In genomic region chr5:164332349-164333196, GRCh38 we compare ENCODE assay signal across 20 cellular contexts.
A peak's percentile ranks its signal among the peaks of the same experiment; 100 is the strongest.
DNase-seq lines count a peak whose midpoint lies in the region; ATAC-seq, FAIRE-seq and TF ChIP-seq lines count a peak whose summit lies in the region.
"Had no signal": no experiment of that assay in that cellular context is flagged by ENCODE, and none has a peak within 500 bp of the region (broad histone marks: within the 10 kb centered on the region; RNA-seq: fewer than 3 reads in every experiment).

No MANE protein-coding gene starts in this region.

- BruUV-seq in K562 (replicated peaks; lab: Mats Ljungman, UMichigan): no TSS peak

- no peak overlapping the region for H3K4me3 ChIP-seq in K562
- H3K4me3 ChIP-seq: BLaER1 treated with 17β-estradiol and CSF1 and Interleukin-3, amounts not matched to agents 10 nM and 100 nM; GM23248 had no signal

- no peak for TF ChIP-seq CTCF in K562 (IDR thresholded peaks at IDR 0.05 in 2 of 3, conservative IDR thresholded peaks at IDR 0.05 in 1 of 3; ENCODE audit: insufficient read depth in 2 of 3, low read depth in 1 of 3, low read length in 3 of 3)

- POLR2A ChIA-PET in K562 (lab: Yijun Ruan, JAX): no interaction called here
- POLR2A ChIA-PET in activated CD4-positive, alpha-beta T cell treated with anti-CD3 and anti-CD28 coated beads for 36 hours (lab: Charles Lee): no interaction called here

- H3K9me1 ChIP-seq in K562 (ENCODE audit: control insufficient read depth, insufficient read depth, low read length): no peaks in the 10 kb centered on the region

- no peaks in the 10 kb centered on the region for H3K27me3 Mint-ChIP-seq in activated CD4-positive, alpha-beta T cell treated with anti-CD3 and anti-CD28 coated beads for 36 hours
- H3K27me3 Mint-ChIP-seq: B cell had no signal

- H3K4me1 Mint-ChIP-seq in activated CD4-positive, alpha-beta T cell treated with anti-CD3 and anti-CD28 coated beads for 36 hours: no peaks in the 10 kb centered on the region
- H3K4me1 Mint-ChIP-seq: B cell had no signal

- H3K79me2 ChIP-seq in K562 (ENCODE audit: control insufficient read depth, insufficient read depth, low read length): no peaks in the 10 kb centered on the region

- no peak overlapping the region for H2AFZ ChIP-seq in K562 (ENCODE audit: low read depth, low read length)
- H2AFZ ChIP-seq: GM23248 had no signal

- CTCF ChIA-PET in K562 (lab: Yijun Ruan, JAX; ENCODE audit: low intra/inter-chr PET ratio): no interaction called here
- CTCF ChIA-PET in activated CD4-positive, alpha-beta T cell treated with anti-CD3 and anti-CD28 coated beads for 36 hours (lab: Charles Lee): no interaction called here

- H3K4me2 ChIP-seq in K562 (ENCODE audit: insufficient read depth, low read length): no peak overlapping the region
- H3K4me2 ChIP-seq: BLaER1 treated with 17β-estradiol and CSF1 and Interleukin-3, amounts not matched to agents 10 nM and 100 nM had no signal

- TF ChIP-seq EP300 in K562 (IDR thresholded peaks at IDR 0.05; ENCODE audit: low read length): no peak

- 80% methylated on average over 4 of the region's 4 CpGs for WGBS in K562 (ENCODE audit: insufficient coverage, low coverage, missing lambda C conversion rate)

- TF ChIP-seq POLR2A in K562 (conservative IDR thresholded peaks at IDR 0.05): no peak

- H3K27me3 ChIP-seq in K562 (ENCODE audit: control insufficient read depth in 2 of 2, insufficient read depth in 2 of 2, low read length in 2 of 2): no peaks in the 10 kb centered on the region
- H3K27me3 ChIP-seq: BLaER1 treated with 17β-estradiol and CSF1 and Interleukin-3, amounts not matched to agents 10 nM and 100 nM had no signal

- in situ Hi-C loops in K562 (cut with MboI): no loop called here

- intact Hi-C loops in K562 (cut with micrococcal nuclease): no loop called here
- intact Hi-C loops in activated CD4-positive, alpha-beta T cell treated with anti-CD3 and anti-CD28 coated beads for 36 hours (cut with DNase I, micrococcal nuclease): no loop called here

- no peaks in the 10 kb centered on the region for H4K20me1 ChIP-seq in K562 (replicated peaks; ENCODE audit: control insufficient read depth, insufficient read depth, low read length)
- H4K20me1 ChIP-seq: BLaER1 treated with 17β-estradiol and CSF1 and Interleukin-3, amounts not matched to agents 10 nM and 100 nM had no signal

- H3K27ac Mint-ChIP-seq in activated CD4-positive, alpha-beta T cell treated with anti-CD3 and anti-CD28 coated beads for 36 hours: no peak overlapping the region
- H3K27ac Mint-ChIP-seq: B cell; CD8-positive, alpha-beta T cell had no signal

- no peaks in the 10 kb centered on the region for H3K36me3 Mint-ChIP-seq in activated CD4-positive, alpha-beta T cell treated with anti-CD3 and anti-CD28 coated beads for 36 hours (ENCODE audit: low read depth)
- H3K36me3 Mint-ChIP-seq: CD8-positive, alpha-beta T cell had no signal

- H3K9me3 Mint-ChIP-seq in activated CD4-positive, alpha-beta T cell treated with anti-CD3 and anti-CD28 coated beads for 36 hours (ENCODE audit: low read depth): peaks cover 7% of the 10 kb centered on the region

- peaks cover 0 to 10% of the 10 kb centered on the region in 2 experiments; a peak in 3 of 5 replicates for H3K4me1 ChIP-seq in K562 (replicated peaks in 1 of 2; ENCODE audit: control insufficient read depth in 2 of 2, insufficient read depth in 2 of 2, low read length in 2 of 2)
- H3K4me1 ChIP-seq: BLaER1 treated with 17β-estradiol and CSF1 and Interleukin-3, amounts not matched to agents 10 nM and 100 nM had no signal

- H3K9ac ChIP-seq in K562 (ENCODE audit: insufficient read depth in 1 of 2, low read depth in 2 of 2, low read length in 2 of 2): no peak overlapping the region
- H3K9ac ChIP-seq: BLaER1 treated with 17β-estradiol and CSF1 and Interleukin-3, amounts not matched to agents 10 nM and 100 nM; GM23248 had no signal

- no peak for FAIRE-seq in K562 (lab: Jason Lieb, UNC)
- FAIRE-seq: GM12892, GM18507, H54, HTR-8/SVneo had no signal

- no peak overlapping the region for H3K27ac ChIP-seq in K562 (ENCODE audit: extremely low read depth, low read depth, low read length)
- H3K27ac ChIP-seq: BLaER1 treated with 17β-estradiol and CSF1 and Interleukin-3, amounts not matched to agents 10 nM and 100 nM; GM23248 had no signal

- ATAC-seq in K562: no peak
- no peak for ATAC-seq in activated CD4-positive, alpha-beta T cell treated with anti-CD3 and anti-CD28 coated beads for 36 hours
- ATAC-seq: CD8-positive, alpha-beta T cell had no signal

- H3K9me3 ChIP-seq in K562 (replicated peaks; ENCODE audit: control insufficient read depth, insufficient read depth, low read depth, low read length): no peaks in the 10 kb centered on the region; the same call in 1 of the 2 replicates

- 0 out of 3 replicates have a peak, but pooled peaks cover 2% of the 10 kb centered on the region for H3K36me3 ChIP-seq in K562 (ENCODE audit: control insufficient read depth, insufficient read depth, low read length)
- H3K36me3 ChIP-seq: BLaER1 treated with 17β-estradiol and CSF1 and Interleukin-3, amounts not matched to agents 10 nM and 100 nM had no signal

- H3K4me3 Mint-ChIP-seq in activated CD4-positive, alpha-beta T cell treated with anti-CD3 and anti-CD28 coated beads for 36 hours: no peak overlapping the region
- H3K4me3 Mint-ChIP-seq: B cell; CD8-positive, alpha-beta T cell had no signal

- TF ChIP-seq RAD21 in K562 (CRISPR knock-in tag; conservative IDR thresholded peaks at IDR 0.05 in 1 of 2, IDR thresholded peaks at IDR 0.05 in 1 of 2): no peak

- peak; percentile 9 for DNase-seq in NCI-H2227 (lab: John Stamatoyannopoulos, UW; ENCODE audit: unreplicated experiment)
- no peak for DNase-seq in NCI-H2227 treated with DMSO at 0.1 percent for 48 hours (lab: John Stamatoyannopoulos, UW)
- DNase-seq in NCI-H1417 treated with DMSO at 0.1 percent for 48 hours (lab: John Stamatoyannopoulos, UW): peak; percentile 29
- no peak for DNase-seq in K562 (ENCODE audit: extremely low read depth in 1 of 4, low spot score in 3 of 4)
- no peak for DNase-seq in DMS53 (lab: John Stamatoyannopoulos, UW)
- no peak for DNase-seq in stimulated activated naive CD4-positive, alpha-beta T cell treated with Interleukin-2 at 50 U/mL for 16 hours (lab: John Stamatoyannopoulos, UW)
- no peak for DNase-seq in activated CD4-positive, alpha-beta T cell treated with anti-CD3 and anti-CD28 coated beads for 36 hours
- DNase-seq: 8988T; Calu3; CD8-positive, alpha-beta T cell; DMS79; GDM1; GM23248; HCEC 1CT had no signal

TF ChIP-seq in K562, 482 proteins besides CTCF, POLR2A, EP300 and RAD21 (continues in another document):
- TF ChIP-seq ZNF316 (IDR thresholded peaks at IDR 0.05) (peak; percentile 97), ZNF274 (IDR thresholded peaks at IDR 0.05; ENCODE audit: borderline replicate concordance, low read depth, low read length) (no peak), HSF4 (CRISPR knock-in tag; IDR thresholded peaks at IDR 0.05; ENCODE audit: borderline replicate concordance) (no peak), RBM15 (IDR thresholded peaks at IDR 0.05; ENCODE audit: insufficient read depth, low read length) (no peak), MAFG (tag; conservative IDR thresholded peaks at IDR 0.05) (peak; percentile 90), NFIC (IDR thresholded peaks at IDR 0.05) (peak; percentile 90), NCOA6 (IDR thresholded peaks at IDR 0.05) (no peak), HCFC1 (IDR thresholded peaks at IDR 0.05; ENCODE audit: low read depth, low read length) (no peak), POLR3A (IDR thresholded peaks at IDR 0.05; ENCODE audit: borderline replicate concordance, extremely low read depth, insufficient read depth, insufficient read length) (no peak), NFIX (CRISPR knock-in tag; IDR thresholded peaks at IDR 0.05; ENCODE audit: low read depth) (peak; percentile 10; the same call in 1 of the 2 replicates), MAZ (CRISPR knock-in tag; conservative IDR thresholded peaks at IDR 0.05 in 1 of 2, IDR thresholded peaks at IDR 0.05 in 1 of 2) (no peak)
- TF ChIP-seq, protein P1, sequence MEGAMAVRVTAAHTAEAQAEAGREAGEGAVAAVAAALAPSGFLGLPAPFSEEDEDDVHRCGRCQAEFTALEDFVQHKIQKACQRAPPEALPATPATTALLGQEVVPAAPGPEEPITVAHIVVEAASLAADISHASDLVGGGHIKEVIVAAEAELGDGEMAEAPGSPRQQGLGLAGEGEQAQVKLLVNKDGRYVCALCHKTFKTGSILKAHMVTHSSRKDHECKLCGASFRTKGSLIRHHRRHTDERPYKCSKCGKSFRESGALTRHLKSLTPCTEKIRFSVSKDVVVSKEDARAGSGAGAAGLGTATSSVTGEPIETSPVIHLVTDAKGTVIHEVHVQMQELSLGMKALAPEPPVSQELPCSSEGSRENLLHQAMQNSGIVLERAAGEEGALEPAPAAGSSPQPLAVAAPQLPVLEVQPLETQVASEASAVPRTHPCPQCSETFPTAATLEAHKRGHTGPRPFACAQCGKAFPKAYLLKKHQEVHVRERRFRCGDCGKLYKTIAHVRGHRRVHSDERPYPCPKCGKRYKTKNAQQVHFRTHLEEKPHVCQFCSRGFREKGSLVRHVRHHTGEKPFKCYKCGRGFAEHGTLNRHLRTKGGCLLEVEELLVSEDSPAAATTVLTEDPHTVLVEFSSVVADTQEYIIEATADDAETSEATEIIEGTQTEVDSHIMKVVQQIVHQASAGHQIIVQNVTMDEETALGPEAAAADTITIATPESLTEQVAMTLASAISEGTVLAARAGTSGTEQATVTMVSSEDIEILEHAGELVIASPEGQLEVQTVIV (CRISPR knock-in tag; IDR thresholded peaks at IDR 0.05; ENCODE audit: borderline replicate concordance): no peak
- TF ChIP-seq, protein P2, sequence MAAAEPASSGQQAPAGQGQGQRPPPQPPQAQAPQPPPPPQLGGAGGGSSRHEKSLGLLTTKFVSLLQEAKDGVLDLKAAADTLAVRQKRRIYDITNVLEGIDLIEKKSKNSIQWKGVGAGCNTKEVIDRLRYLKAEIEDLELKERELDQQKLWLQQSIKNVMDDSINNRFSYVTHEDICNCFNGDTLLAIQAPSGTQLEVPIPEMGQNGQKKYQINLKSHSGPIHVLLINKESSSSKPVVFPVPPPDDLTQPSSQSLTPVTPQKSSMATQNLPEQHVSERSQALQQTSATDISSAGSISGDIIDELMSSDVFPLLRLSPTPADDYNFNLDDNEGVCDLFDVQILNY (CRISPR knock-in tag; IDR thresholded peaks at IDR 0.05): no peak
- TF ChIP-seq, protein P3, sequence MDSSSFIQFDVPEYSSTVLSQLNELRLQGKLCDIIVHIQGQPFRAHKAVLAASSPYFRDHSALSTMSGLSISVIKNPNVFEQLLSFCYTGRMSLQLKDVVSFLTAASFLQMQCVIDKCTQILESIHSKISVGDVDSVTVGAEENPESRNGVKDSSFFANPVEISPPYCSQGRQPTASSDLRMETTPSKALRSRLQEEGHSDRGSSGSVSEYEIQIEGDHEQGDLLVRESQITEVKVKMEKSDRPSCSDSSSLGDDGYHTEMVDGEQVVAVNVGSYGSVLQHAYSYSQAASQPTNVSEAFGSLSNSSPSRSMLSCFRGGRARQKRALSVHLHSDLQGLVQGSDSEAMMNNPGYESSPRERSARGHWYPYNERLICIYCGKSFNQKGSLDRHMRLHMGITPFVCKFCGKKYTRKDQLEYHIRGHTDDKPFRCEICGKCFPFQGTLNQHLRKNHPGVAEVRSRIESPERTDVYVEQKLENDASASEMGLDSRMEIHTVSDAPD (CRISPR knock-in tag; IDR thresholded peaks at IDR 0.05): no peak

Comparison
In these comparisons a context has a peak if more than half of its experiments do, and no peak if none do; other contexts are left out.
1. DNase-seq: peak in NCI-H2227 (single experiment) and NCI-H1417 treated with DMSO at 0.1 percent for 48 hours (single experiment); none in NCI-H2227 treated with DMSO at 0.1 percent for 48 hours (single experiment), K562 (0 of 4), DMS53 (single experiment), stimulated activated naive CD4-positive, alpha-beta T cell treated with Interleukin-2 at 50 U/mL for 16 hours (single experiment) and activated CD4-positive, alpha-beta T cell treated with anti-CD3 and anti-CD28 coated beads for 36 hours (single experiment).